In genomic region chr2:37983719-37984118, GRCh38 we compare ENCODE assay signal across 19 cellular contexts.
"Had no signal": no experiment of that assay in that cellular context is flagged by ENCODE, and none has a peak within 500 bp of the region (broad histone marks: within the 10 kb centered on the region; RNA-seq: fewer than 3 reads in every experiment).

No MANE protein-coding gene starts in this region.

- H3K36me3 ChIP-seq: SJSA1 had no signal

- H3K27ac ChIP-seq: SJSA1, SK-N-MC had no signal

- H3K4me3 ChIP-seq: SJSA1, SK-N-MC had no signal

- ATAC-seq: Panc1, Right ventricle myocardium inferior had no signal

- DNase-seq: Kasumi-1, KG1, MM.1S, NCI-H1092 treated with DMSO at 0.1 percent for 48 hours, NCI-H1436, NCI-H187, NCI-H2029, NCI-H2081 treated with DMSO at 0.1 percent for 48 hours, NCI-H226, NCI-H446, NCI-H510A, NCI-H524 treated with DMSO at 0.1 percent for 48 hours, NCI-H69, NCI-H774, SIG-M5 had no signal

- H3K9me3 ChIP-seq: SJSA1 had no signal

- H3K27me3 ChIP-seq: SJSA1 had no signal
